ENCODE assay signal across 1 cellular context in the genomic region with DNA sequence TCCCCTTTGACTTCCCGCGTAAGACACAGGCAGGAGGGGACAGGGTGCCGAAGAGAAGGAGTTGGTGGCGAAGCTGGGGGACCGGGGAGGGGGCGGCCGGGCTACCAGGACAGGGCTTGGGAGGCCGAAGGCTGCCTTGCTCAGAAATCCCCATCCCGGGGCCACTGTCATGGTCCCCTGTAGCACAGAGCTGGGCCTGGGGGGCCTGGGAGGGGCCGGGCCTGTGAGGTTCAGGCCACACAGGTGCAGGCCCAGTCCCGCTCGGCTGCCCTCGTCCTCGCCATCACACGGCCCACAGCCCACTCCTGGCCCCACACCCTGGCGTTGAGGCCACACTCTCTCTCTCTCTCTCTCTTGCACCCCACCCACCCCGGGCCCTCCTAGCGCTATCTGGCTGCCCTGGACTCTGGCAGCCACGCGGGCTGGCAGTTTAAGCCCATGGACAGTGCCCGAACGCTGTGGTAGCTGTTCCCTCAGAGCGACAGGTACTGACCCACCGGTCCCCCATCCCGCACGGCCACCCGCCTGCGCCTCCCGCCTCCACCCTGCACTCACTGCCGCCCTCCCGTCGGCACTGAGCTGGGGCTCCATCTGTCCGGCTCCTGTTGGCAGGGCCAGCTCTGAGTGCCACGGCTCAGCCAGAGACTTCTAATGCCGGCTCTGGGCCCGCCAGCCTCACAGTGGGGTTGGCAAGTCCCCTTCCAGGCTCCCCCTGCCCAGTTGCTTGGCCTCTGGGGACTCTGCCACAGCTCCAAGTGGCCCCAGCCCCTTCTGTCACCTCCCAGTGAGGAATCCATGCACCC.
TF ChIP-seq lines count a peak whose summit lies in the region.

No MANE protein-coding gene starts in this region.

TF ChIP-seq in WTC11, 78 proteins besides CTCF, POLR2A, EP300 and RAD21 (continued from another document):
- TF ChIP-seq, protein P1, sequence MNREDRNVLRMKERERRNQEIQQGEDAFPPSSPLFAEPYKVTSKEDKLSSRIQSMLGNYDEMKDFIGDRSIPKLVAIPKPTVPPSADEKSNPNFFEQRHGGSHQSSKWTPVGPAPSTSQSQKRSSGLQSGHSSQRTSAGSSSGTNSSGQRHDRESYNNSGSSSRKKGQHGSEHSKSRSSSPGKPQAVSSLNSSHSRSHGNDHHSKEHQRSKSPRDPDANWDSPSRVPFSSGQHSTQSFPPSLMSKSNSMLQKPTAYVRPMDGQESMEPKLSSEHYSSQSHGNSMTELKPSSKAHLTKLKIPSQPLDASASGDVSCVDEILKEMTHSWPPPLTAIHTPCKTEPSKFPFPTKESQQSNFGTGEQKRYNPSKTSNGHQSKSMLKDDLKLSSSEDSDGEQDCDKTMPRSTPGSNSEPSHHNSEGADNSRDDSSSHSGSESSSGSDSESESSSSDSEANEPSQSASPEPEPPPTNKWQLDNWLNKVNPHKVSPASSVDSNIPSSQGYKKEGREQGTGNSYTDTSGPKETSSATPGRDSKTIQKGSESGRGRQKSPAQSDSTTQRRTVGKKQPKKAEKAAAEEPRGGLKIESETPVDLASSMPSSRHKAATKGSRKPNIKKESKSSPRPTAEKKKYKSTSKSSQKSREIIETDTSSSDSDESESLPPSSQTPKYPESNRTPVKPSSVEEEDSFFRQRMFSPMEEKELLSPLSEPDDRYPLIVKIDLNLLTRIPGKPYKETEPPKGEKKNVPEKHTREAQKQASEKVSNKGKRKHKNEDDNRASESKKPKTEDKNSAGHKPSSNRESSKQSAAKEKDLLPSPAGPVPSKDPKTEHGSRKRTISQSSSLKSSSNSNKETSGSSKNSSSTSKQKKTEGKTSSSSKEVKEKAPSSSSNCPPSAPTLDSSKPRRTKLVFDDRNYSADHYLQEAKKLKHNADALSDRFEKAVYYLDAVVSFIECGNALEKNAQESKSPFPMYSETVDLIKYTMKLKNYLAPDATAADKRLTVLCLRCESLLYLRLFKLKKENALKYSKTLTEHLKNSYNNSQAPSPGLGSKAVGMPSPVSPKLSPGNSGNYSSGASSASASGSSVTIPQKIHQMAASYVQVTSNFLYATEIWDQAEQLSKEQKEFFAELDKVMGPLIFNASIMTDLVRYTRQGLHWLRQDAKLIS (CRISPR knock-in tag; IDR thresholded peaks at IDR 0.05; ENCODE audit: borderline replicate concordance), result no peak
- TF ChIP-seq ZNF121 (CRISPR knock-in tag; IDR thresholded peaks at IDR 0.05) (no peak), ZNF317 (CRISPR knock-in tag; IDR thresholded peaks at IDR 0.05; ENCODE audit: borderline replicate concordance, low read depth) (no peak), ZNF263 (CRISPR knock-in tag; IDR thresholded peaks at IDR 0.05; ENCODE audit: low read depth) (no peak), GTF2I (CRISPR knock-in tag; conservative IDR thresholded peaks at IDR 0.05) (no peak), NR1H2 (CRISPR knock-in tag; IDR thresholded peaks at IDR 0.05) (no peak)
- TF ChIP-seq, protein P2, sequence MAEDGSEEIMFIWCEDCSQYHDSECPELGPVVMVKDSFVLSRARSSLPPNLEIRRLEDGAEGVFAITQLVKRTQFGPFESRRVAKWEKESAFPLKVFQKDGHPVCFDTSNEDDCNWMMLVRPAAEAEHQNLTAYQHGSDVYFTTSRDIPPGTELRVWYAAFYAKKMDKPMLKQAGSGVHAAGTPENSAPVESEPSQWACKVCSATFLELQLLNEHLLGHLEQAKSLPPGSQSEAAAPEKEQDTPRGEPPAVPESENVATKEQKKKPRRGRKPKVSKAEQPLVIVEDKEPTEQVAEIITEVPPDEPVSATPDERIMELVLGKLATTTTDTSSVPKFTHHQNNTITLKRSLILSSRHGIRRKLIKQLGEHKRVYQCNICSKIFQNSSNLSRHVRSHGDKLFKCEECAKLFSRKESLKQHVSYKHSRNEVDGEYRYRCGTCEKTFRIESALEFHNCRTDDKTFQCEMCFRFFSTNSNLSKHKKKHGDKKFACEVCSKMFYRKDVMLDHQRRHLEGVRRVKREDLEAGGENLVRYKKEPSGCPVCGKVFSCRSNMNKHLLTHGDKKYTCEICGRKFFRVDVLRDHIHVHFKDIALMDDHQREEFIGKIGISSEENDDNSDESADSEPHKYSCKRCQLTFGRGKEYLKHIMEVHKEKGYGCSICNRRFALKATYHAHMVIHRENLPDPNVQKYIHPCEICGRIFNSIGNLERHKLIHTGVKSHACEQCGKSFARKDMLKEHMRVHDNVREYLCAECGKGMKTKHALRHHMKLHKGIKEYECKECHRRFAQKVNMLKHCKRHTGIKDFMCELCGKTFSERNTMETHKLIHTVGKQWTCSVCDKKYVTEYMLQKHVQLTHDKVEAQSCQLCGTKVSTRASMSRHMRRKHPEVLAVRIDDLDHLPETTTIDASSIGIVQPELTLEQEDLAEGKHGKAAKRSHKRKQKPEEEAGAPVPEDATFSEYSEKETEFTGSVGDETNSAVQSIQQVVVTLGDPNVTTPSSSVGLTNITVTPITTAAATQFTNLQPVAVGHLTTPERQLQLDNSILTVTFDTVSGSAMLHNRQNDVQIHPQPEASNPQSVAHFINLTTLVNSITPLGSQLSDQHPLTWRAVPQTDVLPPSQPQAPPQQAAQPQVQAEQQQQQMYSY (CRISPR knock-in tag; IDR thresholded peaks at IDR 0.05), result no peak
- TF ChIP-seq, protein P3, sequence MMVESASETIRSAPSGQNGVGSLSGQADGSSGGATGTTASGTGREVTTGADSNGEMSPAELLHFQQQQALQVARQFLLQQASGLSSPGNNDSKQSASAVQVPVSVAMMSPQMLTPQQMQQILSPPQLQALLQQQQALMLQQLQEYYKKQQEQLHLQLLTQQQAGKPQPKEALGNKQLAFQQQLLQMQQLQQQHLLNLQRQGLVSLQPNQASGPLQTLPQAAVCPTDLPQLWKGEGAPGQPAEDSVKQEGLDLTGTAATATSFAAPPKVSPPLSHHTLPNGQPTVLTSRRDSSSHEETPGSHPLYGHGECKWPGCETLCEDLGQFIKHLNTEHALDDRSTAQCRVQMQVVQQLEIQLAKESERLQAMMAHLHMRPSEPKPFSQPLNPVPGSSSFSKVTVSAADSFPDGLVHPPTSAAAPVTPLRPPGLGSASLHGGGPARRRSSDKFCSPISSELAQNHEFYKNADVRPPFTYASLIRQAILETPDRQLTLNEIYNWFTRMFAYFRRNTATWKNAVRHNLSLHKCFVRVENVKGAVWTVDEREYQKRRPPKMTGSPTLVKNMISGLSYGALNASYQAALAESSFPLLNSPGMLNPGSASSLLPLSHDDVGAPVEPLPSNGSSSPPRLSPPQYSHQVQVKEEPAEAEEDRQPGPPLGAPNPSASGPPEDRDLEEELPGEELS (CRISPR knock-in tag; IDR thresholded peaks at IDR 0.05), result no peak
